In the genomic region with DNA sequence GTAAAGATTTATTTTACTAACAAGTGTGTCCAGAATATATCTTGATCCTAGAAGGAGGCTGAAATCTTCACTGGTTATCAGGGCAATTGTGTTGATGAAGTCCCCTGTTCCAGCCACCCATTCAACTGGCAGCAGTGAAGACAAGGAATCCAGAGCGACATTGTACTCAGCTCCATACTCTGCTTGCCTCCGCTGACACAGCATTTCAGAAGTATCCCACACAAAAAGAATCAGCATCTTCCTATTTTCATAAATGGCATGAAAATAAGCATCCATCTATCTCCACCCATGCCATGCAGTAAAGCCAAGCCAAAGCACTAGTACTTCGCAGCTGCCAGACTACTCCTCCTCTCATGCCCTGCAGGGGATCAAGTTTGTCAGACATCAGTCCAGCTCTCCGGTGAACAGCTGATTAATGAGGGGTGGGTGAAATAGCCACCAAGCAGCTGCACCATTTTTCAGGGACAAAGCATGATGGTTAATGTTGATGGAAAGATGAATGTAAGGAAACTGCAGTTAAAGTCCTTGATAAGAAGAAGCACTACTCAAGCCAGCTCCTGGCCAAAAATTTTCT, we compare ENCODE assay signal across 3 cellular contexts.
TF ChIP-seq lines count a peak whose summit lies in the region.

No MANE protein-coding gene starts in this region.

TF ChIP-seq in HepG2, 621 proteins besides CTCF, POLR2A, EP300 and RAD21:
- TF ChIP-seq MAFK (conservative IDR thresholded peaks at IDR 0.05 in 1 of 2, IDR thresholded peaks at IDR 0.05 in 1 of 2; ENCODE audit: low read length in 2 of 2) = peak; percentile 8 to 52; a peak in 2 of 4 replicates
- no peak for TF ChIP-seq MZF1 (CRISPR knock-in tag; IDR thresholded peaks at IDR 0.05; ENCODE audit: borderline replicate concordance)

TF ChIP-seq in K562, 482 proteins besides CTCF, POLR2A, EP300 and RAD21:
- TF ChIP-seq KAT7 (CRISPR knock-in tag; IDR thresholded peaks at IDR 0.05; ENCODE audit: borderline replicate concordance) (no peak), ZNF316 (IDR thresholded peaks at IDR 0.05) (peak; percentile 55; the same call in 1 of the 2 replicates), MAFG (tag; conservative IDR thresholded peaks at IDR 0.05) (0 out of 2 replicates have a peak, but pooled peaks have one; percentile 13)
- TF ChIP-seq, protein P1, sequence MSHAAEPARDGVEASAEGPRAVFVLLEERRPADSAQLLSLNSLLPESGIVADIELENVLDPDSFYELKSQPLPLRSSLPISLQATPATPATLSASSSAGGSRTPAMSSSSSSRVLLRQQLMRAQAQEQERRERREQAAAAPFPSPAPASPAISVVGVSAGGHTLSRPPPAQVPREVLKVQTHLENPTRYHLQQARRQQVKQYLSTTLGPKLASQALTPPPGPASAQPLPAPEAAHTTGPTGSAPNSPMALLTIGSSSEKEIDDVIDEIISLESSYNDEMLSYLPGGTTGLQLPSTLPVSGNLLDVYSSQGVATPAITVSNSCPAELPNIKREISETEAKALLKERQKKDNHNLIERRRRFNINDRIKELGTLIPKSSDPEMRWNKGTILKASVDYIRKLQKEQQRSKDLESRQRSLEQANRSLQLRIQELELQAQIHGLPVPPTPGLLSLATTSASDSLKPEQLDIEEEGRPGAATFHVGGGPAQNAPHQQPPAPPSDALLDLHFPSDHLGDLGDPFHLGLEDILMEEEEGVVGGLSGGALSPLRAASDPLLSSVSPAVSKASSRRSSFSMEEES (CRISPR knock-in tag; IDR thresholded peaks at IDR 0.05) = no peak

TF ChIP-seq in WTC11, 78 proteins besides CTCF, POLR2A, EP300 and RAD21:
- TF ChIP-seq ZNF416 (CRISPR knock-in tag; IDR thresholded peaks at IDR 0.05) (no peak), CREM (CRISPR knock-in tag; IDR thresholded peaks at IDR 0.05) (no peak), ZNF138 (CRISPR knock-in tag; conservative IDR thresholded peaks at IDR 0.05) (no peak), MXD4 (CRISPR knock-in tag; IDR thresholded peaks at IDR 0.05; ENCODE audit: borderline replicate concordance) (no peak), PRRX2 (CRISPR knock-in tag; IDR thresholded peaks at IDR 0.05) (no peak), NR3C1 (CRISPR knock-in tag; conservative IDR thresholded peaks at IDR 0.05; ENCODE audit: low read depth) (no peak), HMGA2 (CRISPR knock-in tag; IDR thresholded peaks at IDR 0.05) (no peak), NFE2L1 (CRISPR knock-in tag; IDR thresholded peaks at IDR 0.05) (no peak), GRHL2 (CRISPR knock-in tag; IDR thresholded peaks at IDR 0.05; ENCODE audit: insufficient replicate concordance, severe bottlenecking) (no peak), OVOL2 (CRISPR knock-in tag; IDR thresholded peaks at IDR 0.05; ENCODE audit: borderline replicate concordance) (no peak), ZNF396 (CRISPR knock-in tag; IDR thresholded peaks at IDR 0.05; ENCODE audit: borderline replicate concordance) (no peak)
- TF ChIP-seq, protein P2, sequence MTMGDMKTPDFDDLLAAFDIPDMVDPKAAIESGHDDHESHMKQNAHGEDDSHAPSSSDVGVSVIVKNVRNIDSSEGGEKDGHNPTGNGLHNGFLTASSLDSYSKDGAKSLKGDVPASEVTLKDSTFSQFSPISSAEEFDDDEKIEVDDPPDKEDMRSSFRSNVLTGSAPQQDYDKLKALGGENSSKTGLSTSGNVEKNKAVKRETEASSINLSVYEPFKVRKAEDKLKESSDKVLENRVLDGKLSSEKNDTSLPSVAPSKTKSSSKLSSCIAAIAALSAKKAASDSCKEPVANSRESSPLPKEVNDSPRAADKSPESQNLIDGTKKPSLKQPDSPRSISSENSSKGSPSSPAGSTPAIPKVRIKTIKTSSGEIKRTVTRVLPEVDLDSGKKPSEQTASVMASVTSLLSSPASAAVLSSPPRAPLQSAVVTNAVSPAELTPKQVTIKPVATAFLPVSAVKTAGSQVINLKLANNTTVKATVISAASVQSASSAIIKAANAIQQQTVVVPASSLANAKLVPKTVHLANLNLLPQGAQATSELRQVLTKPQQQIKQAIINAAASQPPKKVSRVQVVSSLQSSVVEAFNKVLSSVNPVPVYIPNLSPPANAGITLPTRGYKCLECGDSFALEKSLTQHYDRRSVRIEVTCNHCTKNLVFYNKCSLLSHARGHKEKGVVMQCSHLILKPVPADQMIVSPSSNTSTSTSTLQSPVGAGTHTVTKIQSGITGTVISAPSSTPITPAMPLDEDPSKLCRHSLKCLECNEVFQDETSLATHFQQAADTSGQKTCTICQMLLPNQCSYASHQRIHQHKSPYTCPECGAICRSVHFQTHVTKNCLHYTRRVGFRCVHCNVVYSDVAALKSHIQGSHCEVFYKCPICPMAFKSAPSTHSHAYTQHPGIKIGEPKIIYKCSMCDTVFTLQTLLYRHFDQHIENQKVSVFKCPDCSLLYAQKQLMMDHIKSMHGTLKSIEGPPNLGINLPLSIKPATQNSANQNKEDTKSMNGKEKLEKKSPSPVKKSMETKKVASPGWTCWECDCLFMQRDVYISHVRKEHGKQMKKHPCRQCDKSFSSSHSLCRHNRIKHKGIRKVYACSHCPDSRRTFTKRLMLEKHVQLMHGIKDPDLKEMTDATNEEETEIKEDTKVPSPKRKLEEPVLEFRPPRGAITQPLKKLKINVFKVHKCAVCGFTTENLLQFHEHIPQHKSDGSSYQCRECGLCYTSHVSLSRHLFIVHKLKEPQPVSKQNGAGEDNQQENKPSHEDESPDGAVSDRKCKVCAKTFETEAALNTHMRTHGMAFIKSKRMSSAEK (CRISPR knock-in tag; IDR thresholded peaks at IDR 0.05; ENCODE audit: borderline replicate concordance) = no peak
- TF ChIP-seq, protein P3, sequence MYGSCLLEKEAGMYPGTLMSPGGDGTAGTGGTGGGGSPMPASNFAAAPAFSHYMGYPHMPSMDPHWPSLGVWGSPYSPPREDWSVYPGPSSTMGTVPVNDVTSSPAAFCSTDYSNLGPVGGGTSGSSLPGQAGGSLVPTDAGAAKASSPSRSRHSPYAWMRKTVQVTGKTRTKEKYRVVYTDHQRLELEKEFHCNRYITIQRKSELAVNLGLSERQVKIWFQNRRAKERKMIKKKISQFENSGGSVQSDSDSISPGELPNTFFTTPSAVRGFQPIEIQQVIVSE (CRISPR knock-in tag; IDR thresholded peaks at IDR 0.05; ENCODE audit: borderline replicate concordance) = no peak
TF ChIP-seq in WTC11: peak in this region for 0.
